Comparison of ENCODE assay signal across 1 cellular context in the genomic region with DNA sequence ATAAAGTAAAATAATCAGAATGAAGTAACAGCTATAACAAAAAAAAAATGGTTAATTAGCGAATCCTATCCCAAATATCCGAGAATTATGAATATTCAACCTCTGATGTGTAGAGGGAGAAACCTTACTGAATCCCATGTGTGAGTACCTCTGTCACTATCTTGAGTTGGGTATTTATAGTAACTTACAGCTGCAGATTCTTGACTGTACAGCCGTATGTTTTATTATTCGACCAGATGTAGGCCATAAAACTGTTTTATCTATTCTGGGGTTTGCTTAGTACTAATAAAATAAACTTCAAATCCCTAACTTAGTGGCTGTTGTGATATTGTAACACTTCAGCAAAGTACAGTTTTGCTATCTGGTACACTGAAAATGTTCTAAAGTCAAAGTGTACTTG.
TF ChIP-seq lines count a peak whose summit lies in the region.

No MANE protein-coding gene starts in this region.

TF ChIP-seq in IMR-90, 13 proteins besides CTCF, POLR2A, EP300 and RAD21 (continued from another document):
- TF ChIP-seq MAFK (IDR thresholded peaks at IDR 0.05; ENCODE audit: low read depth, low read length) (no peak), MAZ (IDR thresholded peaks at IDR 0.05; ENCODE audit: borderline replicate concordance, low read depth, low read length) (no peak), SMC3 (IDR thresholded peaks at IDR 0.05; ENCODE audit: low read depth, low read length) (no peak)
